18 cellular contexts compared by ENCODE assay signal in the genomic region with DNA sequence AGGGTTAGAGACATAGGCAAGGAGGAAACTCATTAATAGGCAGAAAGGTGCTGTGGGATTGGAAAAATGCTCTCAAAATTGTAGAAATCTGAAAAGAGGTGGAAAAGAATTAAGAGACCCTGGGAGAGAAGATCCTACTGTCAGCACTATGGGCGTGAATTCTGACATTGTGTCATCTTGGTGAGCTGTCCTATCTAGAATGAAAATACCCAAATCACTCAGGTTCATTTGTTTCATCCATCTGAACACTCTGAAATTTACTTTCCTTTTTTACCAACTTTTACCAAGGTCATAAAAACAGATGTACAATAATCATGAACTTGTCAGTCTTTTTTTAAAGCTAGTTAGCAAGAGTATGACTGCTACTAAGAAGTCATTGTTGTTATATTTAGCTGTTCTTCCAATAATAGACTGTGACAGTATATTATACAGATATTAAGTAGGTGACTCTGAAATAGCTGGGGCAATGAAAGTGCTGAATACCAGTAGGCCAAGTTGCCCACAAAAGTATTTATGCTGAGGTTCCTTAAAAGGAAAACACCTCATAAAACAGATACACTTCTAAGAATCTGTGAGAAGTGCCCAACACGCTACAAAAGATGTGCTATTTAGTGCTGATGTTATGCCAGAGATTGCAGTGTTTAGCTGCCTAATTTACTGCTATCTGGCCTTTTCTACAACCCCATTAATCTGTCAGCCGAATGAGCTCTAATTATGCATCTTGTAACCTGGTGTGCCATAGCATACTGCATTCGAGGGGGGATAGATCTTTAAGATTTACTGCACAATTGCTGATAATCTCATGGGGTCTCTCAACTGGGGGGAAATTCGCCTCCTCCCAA.
DNase-seq lines count a peak whose midpoint lies in the region; ATAC-seq and TF ChIP-seq lines count a peak whose summit lies in the region.
"Had no signal": no experiment of that assay in that cellular context is flagged by ENCODE, and none has a peak within 500 bp of the region (broad histone marks: within the 10 kb centered on the region; RNA-seq: fewer than 3 reads in every experiment).

No MANE protein-coding gene starts in this region.

- peak overlapping the region; percentile 65 for H3K27ac Mint-ChIP-seq in activated naive CD8-positive, alpha-beta T cell
- no peak overlapping the region for H3K27ac Mint-ChIP-seq in activated naive CD8-positive, alpha-beta T cell treated with anti-CD3 and anti-CD28 coated beads for 36 hours
- H3K27ac Mint-ChIP-seq in T-helper 17 cell, result peak overlapping the region; percentile 93
- H3K27ac Mint-ChIP-seq in stimulated activated naive CD8-positive, alpha-beta T cell treated with anti-CD3 and anti-CD28 coated beads, Interleukin-15, amount 100 ng/mL, for 72 hours, result no peak overlapping the region
- H3K27ac Mint-ChIP-seq in glutamatergic neuron (ENCODE audit: unreplicated experiment), result no peak overlapping the region
- H3K27ac Mint-ChIP-seq: endodermal cell, GM23338 had no signal

- DNase-seq in activated naive CD8-positive, alpha-beta T cell treated with anti-CD3 and anti-CD28 coated beads for 36 hours, result no peak
- DNase-seq in T-helper 17 cell (no peak), left ventricle myocardium inferior (no peak), glutamatergic neuron (no peak), dorsolateral prefrontal cortex (no peak)
- DNase-seq in stimulated activated naive CD8-positive, alpha-beta T cell treated with anti-CD3 and anti-CD28 coated beads, Interleukin-15, amount 100 ng/mL, for 72 hours, result no peak
- DNase-seq: activated gamma-delta T cell treated with Interleukin-2 at 50 U/mL for 16 hours; endodermal cell; hippocampal formation; kidney; NCI-H345; NK-92 treated with Interleukin-12 subunit alpha and Interleukin-12 subunit beta, amount 100 ng/mL, for 24 hours; retina; stimulated activated naive CD4-positive, alpha-beta T cell treated with Interleukin-2 at 50 U/mL for 16 hours; upper lobe of right lung had no signal

- H3K9me3 ChIP-seq in T-helper 17 cell (ENCODE audit: control insufficient read depth, low read length, poor library complexity, severe bottlenecking) (peaks cover 9% of the 10 kb centered on the region), left ventricle myocardium inferior (replicated peaks) (peaks cover 9% of the 10 kb centered on the region)
- H3K9me3 ChIP-seq: ascending aorta, upper lobe of right lung had no signal

- no peak overlapping the region for H3K4me3 Mint-ChIP-seq in activated naive CD8-positive, alpha-beta T cell
- H3K4me3 Mint-ChIP-seq in activated naive CD8-positive, alpha-beta T cell treated with anti-CD3 and anti-CD28 coated beads for 36 hours, result no peak overlapping the region
- H3K4me3 Mint-ChIP-seq in T-helper 17 cell (no peak overlapping the region), glutamatergic neuron (ENCODE audit: unreplicated experiment) (no peak overlapping the region)
- no peak overlapping the region for H3K4me3 Mint-ChIP-seq in stimulated activated naive CD8-positive, alpha-beta T cell treated with anti-CD3 and anti-CD28 coated beads, Interleukin-15, amount 100 ng/mL, for 72 hours
- H3K4me3 Mint-ChIP-seq: endodermal cell, GM23338 had no signal

- no peaks in the 10 kb centered on the region for H3K27me3 Mint-ChIP-seq in activated naive CD8-positive, alpha-beta T cell
- H3K27me3 Mint-ChIP-seq in activated naive CD8-positive, alpha-beta T cell treated with anti-CD3 and anti-CD28 coated beads for 36 hours, result no peaks in the 10 kb centered on the region
- no peaks in the 10 kb centered on the region for H3K27me3 Mint-ChIP-seq in T-helper 17 cell
- no peaks in the 10 kb centered on the region for H3K27me3 Mint-ChIP-seq in stimulated activated naive CD8-positive, alpha-beta T cell treated with anti-CD3 and anti-CD28 coated beads, Interleukin-15, amount 100 ng/mL, for 72 hours
- H3K27me3 Mint-ChIP-seq in glutamatergic neuron (ENCODE audit: unreplicated experiment), result no peaks in the 10 kb centered on the region

- no peak for TF ChIP-seq CTCF in left ventricle myocardium inferior (IDR thresholded peaks at IDR 0.05; ENCODE audit: borderline replicate concordance)
- no peak for TF ChIP-seq CTCF in glutamatergic neuron (IDR thresholded peaks at IDR 0.05; ENCODE audit: partially characterized antibody, unreplicated experiment)
- no peak for TF ChIP-seq CTCF in dorsolateral prefrontal cortex (IDR thresholded peaks at IDR 0.05 in 54 of 56, conservative IDR thresholded peaks at IDR 0.05 in 2 of 56; ENCODE audit: low read depth in 1 of 56, partially characterized antibody in 56 of 56)

- H3K27me3 ChIP-seq in left ventricle myocardium inferior (ENCODE audit: low read depth) (no peaks in the 10 kb centered on the region), dorsolateral prefrontal cortex (peaks cover 0 to 5% (median 0%) of the 10 kb centered on the region in 45 donors)
- H3K27me3 ChIP-seq: ascending aorta, upper lobe of right lung had no signal

- no peaks in the 10 kb centered on the region for H3K36me3 ChIP-seq in left ventricle myocardium inferior
- H3K36me3 ChIP-seq: ascending aorta, upper lobe of right lung had no signal

- H3K27ac ChIP-seq in left ventricle myocardium inferior (replicated peaks), result peak overlapping the region; percentile 59
- H3K27ac ChIP-seq in dorsolateral prefrontal cortex, result no peak overlapping the region
- H3K27ac ChIP-seq: ascending aorta, upper lobe of right lung had no signal

- H3K36me3 Mint-ChIP-seq in activated naive CD8-positive, alpha-beta T cell, result peaks cover 11% of the 10 kb centered on the region
- peaks cover 6% of the 10 kb centered on the region for H3K36me3 Mint-ChIP-seq in activated naive CD8-positive, alpha-beta T cell treated with anti-CD3 and anti-CD28 coated beads for 36 hours
- H3K36me3 Mint-ChIP-seq in T-helper 17 cell (ENCODE audit: low read depth) (no peaks in the 10 kb centered on the region), glutamatergic neuron (ENCODE audit: unreplicated experiment) (peaks cover 6% of the 10 kb centered on the region)

- peaks cover 12% of the 10 kb centered on the region for H3K4me1 ChIP-seq in left ventricle myocardium inferior
- H3K4me1 ChIP-seq: upper lobe of right lung had no signal

- H3K4me1 Mint-ChIP-seq in activated naive CD8-positive, alpha-beta T cell (ENCODE audit: low read depth), result peaks cover 50% of the 10 kb centered on the region
- H3K4me1 Mint-ChIP-seq in activated naive CD8-positive, alpha-beta T cell treated with anti-CD3 and anti-CD28 coated beads for 36 hours, result peaks cover 17% of the 10 kb centered on the region
- H3K4me1 Mint-ChIP-seq in T-helper 17 cell (peaks cover 27% of the 10 kb centered on the region), glutamatergic neuron (ENCODE audit: low read depth, unreplicated experiment) (no peaks in the 10 kb centered on the region)
- H3K4me1 Mint-ChIP-seq in stimulated activated naive CD8-positive, alpha-beta T cell treated with anti-CD3 and anti-CD28 coated beads, Interleukin-15, amount 100 ng/mL, for 72 hours, result peaks cover 48% of the 10 kb centered on the region

- intact Hi-C loops in left ventricle myocardium inferior (cut with micrococcal nuclease), result no loop called here
- intact Hi-C loops in dorsolateral prefrontal cortex (cut with DNase I), result no loop called here

- H3K4me3 ChIP-seq in left ventricle myocardium inferior (no peak overlapping the region), dorsolateral prefrontal cortex (no peak overlapping the region)
- H3K4me3 ChIP-seq: ascending aorta, GM23338, upper lobe of right lung had no signal

- peaks cover under 1% of the 10 kb centered on the region for H3K9me3 Mint-ChIP-seq in activated naive CD8-positive, alpha-beta T cell (ENCODE audit: low read depth)
- H3K9me3 Mint-ChIP-seq in activated naive CD8-positive, alpha-beta T cell treated with anti-CD3 and anti-CD28 coated beads for 36 hours, result peaks cover 11% of the 10 kb centered on the region
- peaks cover under 1 to 10% of the 10 kb centered on the region in 2 donors for H3K9me3 Mint-ChIP-seq in stimulated activated naive CD8-positive, alpha-beta T cell treated with anti-CD3 and anti-CD28 coated beads, Interleukin-15, amount 100 ng/mL, for 72 hours
- peaks cover under 1% of the 10 kb centered on the region for H3K9me3 Mint-ChIP-seq in glutamatergic neuron (ENCODE audit: unreplicated experiment)
- H3K9me3 Mint-ChIP-seq: endodermal cell, GM23338 had no signal

- peak; percentile 46 for ATAC-seq in T-helper 17 cell
- peak; percentile 46 for ATAC-seq in stimulated activated naive CD8-positive, alpha-beta T cell treated with anti-CD3 and anti-CD28 coated beads, Interleukin-15, amount 100 ng/mL, for 72 hours
- ATAC-seq: GM23338, upper lobe of right lung had no signal

Comparison
In these comparisons a context has a peak if more than half of its experiments do, and no peak if none do; other contexts are left out.
1. H3K27ac Mint-ChIP-seq: peak in activated naive CD8-positive, alpha-beta T cell (single experiment) and T-helper 17 cell (single experiment); none in activated naive CD8-positive, alpha-beta T cell treated with anti-CD3 and anti-CD28 coated beads for 36 hours (single experiment), stimulated activated naive CD8-positive, alpha-beta T cell treated with anti-CD3 and anti-CD28 coated beads, Interleukin-15, amount 100 ng/mL, for 72 hours (0 of 2) and glutamatergic neuron (single experiment).